In genomic region chr1:167926486-167926997, GRCh38 we compare ENCODE assay signal across 22 cellular contexts. TPM values are rescaled to one million over a fixed set of nuclear protein-coding genes. Genes with fewer than 3 reads are reported as not detected.
A peak's percentile ranks its signal among the peaks of the same experiment; 100 is the strongest.
DNase-seq lines count a peak whose midpoint lies in the region; ATAC-seq, FAIRE-seq and TF ChIP-seq lines count a peak whose summit lies in the region.
"Had no signal": no experiment of that assay in that cellular context is flagged by ENCODE, and none has a peak within 500 bp of the region (broad histone marks: within the 10 kb centered on the region; RNA-seq: fewer than 3 reads in every experiment).

No MANE protein-coding gene starts in this region.

- BruUV-seq in K562 (replicated peaks; lab: Mats Ljungman, UMichigan): no TSS peak

- H3K9me3 ChIP-seq in K562 (replicated peaks; ENCODE audit: control insufficient read depth, insufficient read depth, low read depth, low read length) (no peaks in the 10 kb centered on the region), transverse colon (no peaks in the 10 kb centered on the region)
- H3K9me3 ChIP-seq: gastroesophageal sphincter had no signal

- TF ChIP-seq POLR2A in K562 (conservative IDR thresholded peaks at IDR 0.05): no peak
- TF ChIP-seq POLR2A in transverse colon (IDR thresholded peaks at IDR 0.05): no peak

- no peak overlapping the region for H3K4me3 ChIP-seq in K562
- H3K4me3 ChIP-seq in transverse colon: no peak overlapping the region
- H3K4me3 ChIP-seq: gastroesophageal sphincter had no signal

- TF ChIP-seq EP300 in K562 (IDR thresholded peaks at IDR 0.05; ENCODE audit: low read length) (peak; percentile 60; the same call in 1 of the 2 replicates), transverse colon (IDR thresholded peaks at IDR 0.05; ENCODE audit: low read depth) (no peak)

- peak overlapping the region; percentile 69; the same call in 1 of the 3 replicates for H3K27ac ChIP-seq in K562 (ENCODE audit: extremely low read depth, low read depth, low read length)
- peak overlapping the region; percentile 64 to 76 (median 70) for H3K27ac ChIP-seq in transverse colon
- H3K27ac ChIP-seq: gastroesophageal sphincter, parathyroid adenoma had no signal

- H3K4me1 ChIP-seq in K562 (replicated peaks in 1 of 2; ENCODE audit: control insufficient read depth in 2 of 2, insufficient read depth in 2 of 2, low read length in 2 of 2): peaks cover 28 to 53% of the 10 kb centered on the region in 2 experiments
- peaks cover 0 to 68% (median 45%) of the 10 kb centered on the region in 4 donors for H3K4me1 ChIP-seq in transverse colon
- H3K4me1 ChIP-seq: parathyroid adenoma had no signal

- WGBS in K562 (ENCODE audit: insufficient coverage, low coverage, missing lambda C conversion rate): 7% methylated on average over 6 of the region's 6 CpGs
- 39 to 42% methylated on average over 2 to 6 of the region's 6 CpGs for WGBS in transverse colon (ENCODE audit: low coverage in 1 of 2), 2 donors

- H2AFZ ChIP-seq in K562 (ENCODE audit: low read depth, low read length): no peak overlapping the region
- H2AFZ ChIP-seq: parathyroid adenoma had no signal

- peak; percentile 72 for ATAC-seq in K562
- ATAC-seq: gastroesophageal sphincter, HCT116 had no signal

- CTCF ChIA-PET in K562 (lab: Yijun Ruan, JAX; ENCODE audit: low intra/inter-chr PET ratio): no interaction called here

- DNase-seq in NCI-H2171 treated with DMSO at 0.1 percent for 48 hours (lab: John Stamatoyannopoulos, UW) (peak; percentile 25), NCI-H2171 (lab: John Stamatoyannopoulos, UW) (no peak), K562 (ENCODE audit: extremely low read depth in 1 of 4, low spot score in 3 of 4) (peak in 3 of 4 experiments; percentile 20 to 88 (median 72)), left kidney (ENCODE audit: low read depth, low spot score) (peak; percentile 56), transverse colon (peak; percentile 70), D721Med (ENCODE audit: insufficient read length, low spot score) (no peak)
- no peak for DNase-seq in central memory CD4-positive, alpha-beta T cell
- DNase-seq in activated effector memory CD4-positive, alpha-beta T cell treated with anti-CD3 and anti-CD28 coated beads, Interleukin-2, amount 50 U/mL, for 16 hours: no peak
- DNase-seq: activated CD4-positive, alpha-beta T cell treated with anti-CD3 and anti-CD28 coated beads for 1 hour; activated naive CD8-positive, alpha-beta T cell treated with anti-CD3 and anti-CD28 coated beads for 36 hours; CD4-positive, alpha-beta T cell; EL; immature natural killer cell; NCI-H187 treated with DMSO at 0.1 percent for 48 hours; NCI-H748 treated with DMSO at 0.1 percent for 48 hours; T-helper 2 cell had no signal

- H3K36me3 ChIP-seq in K562 (ENCODE audit: control insufficient read depth, insufficient read depth, low read length) (peaks cover 20% of the 10 kb centered on the region), transverse colon (no peaks in the 10 kb centered on the region)
- H3K36me3 ChIP-seq: gastroesophageal sphincter had no signal

- peak overlapping the region; percentile 58 for H3K4me2 ChIP-seq in K562 (ENCODE audit: insufficient read depth, low read length)

- FAIRE-seq in K562 (lab: Jason Lieb, UNC) (peak; percentile 78), D721Med (lab: Jason Lieb, UNC) (no peak)
- FAIRE-seq: GM12892 had no signal

- peak overlapping the region in 1 of 2 experiments; percentile 58; a peak in 1 of 4 replicates for H3K9ac ChIP-seq in K562 (ENCODE audit: insufficient read depth in 1 of 2, low read depth in 2 of 2, low read length in 2 of 2)
- H3K9ac ChIP-seq: parathyroid adenoma had no signal

- POLR2A ChIA-PET in K562 (lab: Yijun Ruan, JAX): interaction anchor here (1.8 to 2.7 kb wide), 4 partner anchors 8 to 12 kb away, joined by 7 to 24 read pairs (median 8); partner anchors contain the start of genes ADCY10, DCAF6 and MPC2

- H3K27me3 ChIP-seq in K562 (ENCODE audit: control insufficient read depth in 2 of 2, insufficient read depth in 2 of 2, low read length in 2 of 2) (no peaks in the 10 kb centered on the region), transverse colon (no peaks in the 10 kb centered on the region)
- H3K27me3 ChIP-seq: gastroesophageal sphincter had no signal

- intact Hi-C loops in K562 (cut with micrococcal nuclease): loop anchor here (2.0 kb wide), 1 partner anchor 60 kb away; no protein-coding TSS in a partner anchor
- intact Hi-C loops in transverse colon (cut with DNase I; ENCODE audit: low total_unique reads): no loop called here

- TF ChIP-seq RAD21 in K562 (CRISPR knock-in tag; conservative IDR thresholded peaks at IDR 0.05 in 1 of 2, IDR thresholded peaks at IDR 0.05 in 1 of 2): peak; percentile 35 to 65; a peak in 2 of 4 replicates

- peaks cover 95% of the 10 kb centered on the region for H3K79me2 ChIP-seq in K562 (ENCODE audit: control insufficient read depth, insufficient read depth, low read length)

- in situ Hi-C loops in K562 (cut with MboI): no loop called here
- in situ Hi-C loops in transverse colon (cut with MboI; ENCODE audit: low pct_ligation_motif_present in 1 of 4, low pct_unique_long_range_greater_than_20kb in 1 of 4, low sequenced_read_pairs in 3 of 4): loop anchor here in 2 of 4 donors (25.0 kb wide), 1 partner anchor 214 kb away; the partner anchor contains the start of gene MPZL1 (in 2 of the 2)

- no peaks in the 10 kb centered on the region for H3K9me1 ChIP-seq in K562 (ENCODE audit: control insufficient read depth, insufficient read depth, low read length)

- no peaks in the 10 kb centered on the region for H4K20me1 ChIP-seq in K562 (replicated peaks; ENCODE audit: control insufficient read depth, insufficient read depth, low read length)

- TF ChIP-seq CTCF in K562 (IDR thresholded peaks at IDR 0.05 in 2 of 3, conservative IDR thresholded peaks at IDR 0.05 in 1 of 3; ENCODE audit: insufficient read depth in 2 of 3, low read depth in 1 of 3, low read length in 3 of 3): peak; percentile 56 to 69 (median 63)
- TF ChIP-seq CTCF in transverse colon (IDR thresholded peaks at IDR 0.05): peak in 1 of 5 experiments; percentile 9
- no peak for TF ChIP-seq CTCF in D721Med (IDR thresholded peaks at IDR 0.05; ENCODE audit: insufficient read depth, missing control alignments)

RNA-seq across cellular contexts. Expression of gene DCAF6, which starts 9.9 kb away (rescaled TPM):
- 162 and 343 TPM in 2 replicates for total RNA-seq in K562 (2011; cell fraction: chromatin; rRNA removed; ENCODE audit: low replicate concordance)
- total RNA-seq in K562 (2011; cell fraction: nucleolus; rRNA removed): 39.9 and 60.4 TPM in 2 replicates
- 128 and 216 TPM in 2 replicates for total RNA-seq in K562 (2011; cell fraction: nucleoplasm; rRNA removed)
- total RNA-seq in K562 (2014; rRNA removed) (46.2 and 46.3 TPM in 2 replicates), K562 (2014; rRNA removed; fragmentation: Illumina TruSeq; extraction: Trizol) (61.9 and 73.9 TPM in 2 replicates), K562 (2015; rRNA removed; fragmentation: Illumina TruSeq; extraction: Trizol) (56.4 and 57.8 TPM in 2 replicates), K562 (2021) (40.6 and 42.8 TPM in 2 replicates), transverse colon (100 to 1,000 TPM in 1 of 4 donors, 10 to 100 TPM in 3; 59.5 to 173 (median 93.4) TPM)
- polyA plus RNA-seq in K562 (2011; rRNA removed) (91.6 and 102 TPM in 2 replicates), K562 (2014; fragmentation: Illumina TruSeq; extraction: Trizol) (54.3 and 59.1 TPM in 2 replicates), K562 (2014; fragmentation: Nextera tagmentation; extraction: Ambion mirVana) (10 to 100 TPM; 19.1 to 24.5 TPM), K562 (2014; rRNA removed) (41.1 and 45.6 TPM in 2 replicates)
- polyA plus RNA-seq in K562 (2011; cell fraction: cytosol; rRNA removed): 31.7 and 76.1 TPM in 2 replicates
- 48.5 and 76.7 TPM in 2 replicates for polyA plus RNA-seq in K562 (2011; cell fraction: nucleus; rRNA removed)
- 38.9 and 42.2 TPM in 2 replicates for polyA plus RNA-seq in K562 (2012)
- polyA minus RNA-seq in K562 (2011; rRNA and poly(A)+ RNA removed): 217 and 260 TPM in 2 replicates
- polyA minus RNA-seq in K562 (2011; cell fraction: cytosol; rRNA and poly(A)+ RNA removed): 41.2 and 59.6 TPM in 2 replicates
- 79.4 and 146 TPM in 2 replicates for polyA minus RNA-seq in K562 (2011; cell fraction: nucleus; rRNA and poly(A)+ RNA removed)

RNA-seq across cellular contexts. Expression of gene MPC2, which starts 10.3 kb away (rescaled TPM):
- total RNA-seq in K562 (2011; cell fraction: chromatin; rRNA removed; ENCODE audit: low replicate concordance): 10.2 and 19.5 TPM in 2 replicates
- 17.8 and 19.7 TPM in 2 replicates for total RNA-seq in K562 (2011; cell fraction: nucleolus; rRNA removed)
- 19.3 and 32.5 TPM in 2 replicates for total RNA-seq in K562 (2011; cell fraction: nucleoplasm; rRNA removed)
- total RNA-seq in K562 (2014; rRNA removed) (102 and 122 TPM in 2 replicates), K562 (2014; rRNA removed; fragmentation: Illumina TruSeq; extraction: Trizol) (168 and 186 TPM in 2 replicates), K562 (2015; rRNA removed; fragmentation: Illumina TruSeq; extraction: Trizol) (134 and 144 TPM in 2 replicates), K562 (2021) (172 and 190 TPM in 2 replicates), transverse colon (10 to 100 TPM; 14.2 to 91.6 (median 38.4) TPM)
- polyA plus RNA-seq in K562 (2011; rRNA removed) (157 and 179 TPM in 2 replicates), K562 (2014; fragmentation: Illumina TruSeq; extraction: Trizol) (131 and 138 TPM in 2 replicates), K562 (2014; fragmentation: Nextera tagmentation; extraction: Ambion mirVana) (100 to 1,000 TPM in 1 of 2 experiments, 10 to 100 TPM in 1; 70.7 to 154 TPM), K562 (2014; rRNA removed) (106 and 126 TPM in 2 replicates)
- polyA plus RNA-seq in K562 (2011; cell fraction: cytosol; rRNA removed): 51.8 and 85.0 TPM in 2 replicates
- polyA plus RNA-seq in K562 (2011; cell fraction: nucleus; rRNA removed): 19.6 and 37.3 TPM in 2 replicates
- polyA plus RNA-seq in K562 (2012): 107 and 192 TPM in 2 replicates
- polyA minus RNA-seq in K562 (2011; rRNA and poly(A)+ RNA removed): 46.7 and 50.5 TPM in 2 replicates
- polyA minus RNA-seq in K562 (2011; cell fraction: cytosol; rRNA and poly(A)+ RNA removed): 27.2 and 32.7 TPM in 2 replicates
- 11.2 and 14.2 TPM in 2 replicates for polyA minus RNA-seq in K562 (2011; cell fraction: nucleus; rRNA and poly(A)+ RNA removed)

RNA-seq across cellular contexts. Expression of gene ADCY10, which starts 12.6 kb away (rescaled TPM):
- 1.3 and 2.1 TPM in 2 replicates for total RNA-seq in K562 (2011; cell fraction: chromatin; rRNA removed; ENCODE audit: low replicate concordance)
- 0.39 and 0.83 TPM in 2 replicates for total RNA-seq in K562 (2011; cell fraction: nucleolus; rRNA removed)
- total RNA-seq in K562 (2011; cell fraction: nucleoplasm; rRNA removed): 1.1 and 2.1 TPM in 2 replicates
- total RNA-seq in K562 (2014; rRNA removed) (0.24 and 0.86 TPM in 2 replicates), K562 (2014; rRNA removed; fragmentation: Illumina TruSeq; extraction: Trizol) (0.29 and 0.32 TPM in 2 replicates), K562 (2015; rRNA removed; fragmentation: Illumina TruSeq; extraction: Trizol) (0.11 and 0.14 TPM in 2 replicates), K562 (2021) (0.20 and 0.22 TPM in 2 replicates), transverse colon (1 to 10 TPM in 1 of 4 donors, under 1 TPM in 1, not detected in 2; 0.27 to 3.7 TPM)
- polyA plus RNA-seq in K562 (2011; rRNA removed) (0.21 and 0.54 TPM in 2 replicates), K562 (2014; fragmentation: Illumina TruSeq; extraction: Trizol) (0.25 and 0.26 TPM in 2 replicates), K562 (2014; fragmentation: Nextera tagmentation; extraction: Ambion mirVana) (under 1 TPM; 0.21 to 0.39 TPM), K562 (2014; rRNA removed) (0.08 and 0.11 TPM in 2 replicates)
- polyA plus RNA-seq in K562 (2011; cell fraction: cytosol; rRNA removed): 0.12 and 0.13 TPM in 2 replicates
- polyA plus RNA-seq in K562 (2011; cell fraction: nucleus; rRNA removed): 0.34 and 0.38 TPM in 2 replicates
- polyA plus RNA-seq in K562 (2012): 0.12 and 0.65 TPM in 2 replicates
- polyA minus RNA-seq in K562 (2011; rRNA and poly(A)+ RNA removed): 0.24 and 0.28 TPM in 2 replicates
- polyA minus RNA-seq in K562 (2011; cell fraction: cytosol; rRNA and poly(A)+ RNA removed): not detected in 2 replicates
- 0.22 and 0.27 TPM in 2 replicates for polyA minus RNA-seq in K562 (2011; cell fraction: nucleus; rRNA and poly(A)+ RNA removed)
- total RNA-seq: A172; activated naive CD8-positive, alpha-beta T cell treated with anti-CD3 and anti-CD28 coated beads for 36 hours; mononuclear cell had no signal
- polyA plus RNA-seq: immature natural killer cell had no signal

Comparison
In these comparisons a context has a peak if more than half of its experiments do, and no peak if none do; other contexts are left out.
1. DNase-seq: peak in NCI-H2171 treated with DMSO at 0.1 percent for 48 hours (single experiment), K562 (3 of 4), left kidney (single experiment) and transverse colon (single experiment); none in NCI-H2171 (single experiment), central memory CD4-positive, alpha-beta T cell (single experiment), D721Med (single experiment) and activated effector memory CD4-positive, alpha-beta T cell treated with anti-CD3 and anti-CD28 coated beads, Interleukin-2, amount 50 U/mL, for 16 hours (single experiment).